8 cellular contexts compared by ENCODE assay signal in the genomic region with DNA sequence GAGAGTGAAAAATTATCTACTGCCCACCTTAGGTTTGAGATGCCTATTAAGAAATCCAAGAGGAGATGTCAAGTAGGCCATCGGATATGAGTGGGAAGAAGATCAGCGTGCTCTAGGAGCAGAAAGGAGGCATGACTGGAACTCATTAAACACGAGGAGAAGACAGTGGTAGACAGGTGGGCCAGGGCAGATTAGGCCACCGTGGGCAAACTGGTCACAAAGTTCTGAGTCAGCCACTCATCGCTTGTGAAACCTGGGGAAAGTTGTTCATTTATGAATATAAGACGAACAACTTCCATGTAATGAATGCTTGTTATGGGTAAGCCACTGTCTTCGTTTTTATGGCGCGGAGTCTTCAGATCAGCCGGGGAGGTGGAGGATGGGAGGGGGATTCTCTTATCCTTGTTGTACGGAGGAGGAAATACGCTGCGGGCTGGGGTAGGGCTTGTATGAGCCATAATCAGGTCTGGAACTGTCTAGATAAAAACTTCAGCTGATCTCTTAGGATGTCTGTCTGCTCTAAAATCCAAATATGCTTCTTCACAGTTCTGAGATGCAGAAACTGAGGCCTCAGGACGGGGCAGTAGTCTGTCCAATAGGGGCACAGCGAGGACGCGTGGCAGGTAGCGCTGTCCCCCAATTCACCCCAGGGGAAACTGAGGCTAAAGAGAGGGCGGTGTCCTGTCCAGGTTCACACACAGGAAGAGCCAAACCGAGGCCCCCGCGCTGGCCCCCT. TPM values are rescaled to one million over a fixed set of nuclear protein-coding genes. Genes with fewer than 3 reads are reported as not detected.
DNase-seq lines count a peak whose midpoint lies in the region; ATAC-seq and TF ChIP-seq lines count a peak whose summit lies in the region.

No MANE protein-coding gene starts in this region.

- H3K4me1 ChIP-seq in adipocyte (ENCODE audit: control insufficient read depth, insufficient read depth, low read length) (peaks cover 19% of the 10 kb centered on the region), left lung (peaks cover 6 to 71% of the 10 kb centered on the region in 2 donors), tibial artery (peaks cover 0 to 34% (median 18%) of the 10 kb centered on the region in 4 donors)

- no peaks in the 10 kb centered on the region for H3K27me3 ChIP-seq in adipocyte (replicated peaks; ENCODE audit: control insufficient read depth, insufficient read depth, low read length)
- no peaks in the 10 kb centered on the region for H3K27me3 ChIP-seq in left lung
- H3K27me3 ChIP-seq in tibial artery: no peaks in the 10 kb centered on the region

- CTCF ChIA-PET in AG04449 (lab: Yijun Ruan, JAX): no interaction called here

- no peaks in the 10 kb centered on the region for H3K9me3 ChIP-seq in adipocyte (ENCODE audit: control insufficient read depth, low read length)
- no peaks in the 10 kb centered on the region for H3K9me3 ChIP-seq in left lung
- H3K9me3 ChIP-seq in tibial artery: no peaks in the 10 kb centered on the region

- ATAC-seq in left lung (no peak), HG03280 (IDR thresholded peaks at IDR 0.05; ENCODE audit: unreplicated experiment) (no peak)

- H3K27ac ChIP-seq in left lung (peak overlapping the region; percentile 91 to 95), tibial artery (peak overlapping the region; percentile 89 to 95)

- POLR2A ChIA-PET in AG04449 (lab: Yijun Ruan, JAX): interaction anchor here (1.5 kb wide), 1 partner anchor 19 kb away, joined by 11 read pairs; a partner anchor contains a TSS

- TF ChIP-seq CTCF in AG04449 (IDR thresholded peaks at IDR 0.05; ENCODE audit: insufficient read depth, low read length, missing control alignments): no peak
- no peak for TF ChIP-seq CTCF in left lung (IDR thresholded peaks at IDR 0.05)
- no peak for TF ChIP-seq CTCF in tibial artery (IDR thresholded peaks at IDR 0.05)

- no peak for DNase-seq in AG04449 (ENCODE audit: low read depth, low spot score)
- DNase-seq in HT-29 (ENCODE audit: low spot score): peak; percentile 13
- DNase-seq in adipocyte (ENCODE audit: low read depth): no peak
- no peak for DNase-seq in left lung
- DNase-seq in tibial artery: no peak
- no peak for DNase-seq in DMS79 treated with DMSO at 0.1 percent for 48 hours (lab: John Stamatoyannopoulos, UW)
- no peak for DNase-seq in GF-D8 (lab: John Stamatoyannopoulos, UW)

- H3K4me3 ChIP-seq in AG04449 (ENCODE audit: low read depth, low read length): peak overlapping the region; percentile 63
- peak overlapping the region; percentile 81 for H3K4me3 ChIP-seq in adipocyte (ENCODE audit: low read length)
- peak overlapping the region; percentile 51 to 58 for H3K4me3 ChIP-seq in left lung
- H3K4me3 ChIP-seq in tibial artery: peak overlapping the region; percentile 60 to 70

- H3K9ac ChIP-seq in adipocyte (ENCODE audit: low read length): peak overlapping the region; percentile 82

- intact Hi-C loops in left lung (cut with DNase I) (no loop called here), tibial artery (cut with DNase I; ENCODE audit: low total_unique reads) (loop anchor here (2.0 kb wide), 1 partner anchor 19 kb away; a partner anchor contains a TSS)

- no peaks in the 10 kb centered on the region for H3K36me3 ChIP-seq in adipocyte (ENCODE audit: control insufficient read depth, insufficient read depth, low read length, severe bottlenecking)
- no peaks in the 10 kb centered on the region for H3K36me3 ChIP-seq in left lung
- H3K36me3 ChIP-seq in tibial artery: no peaks in the 10 kb centered on the region

RNA-seq across cellular contexts. Expression of a gene that starts 1.1 kb away (rescaled TPM):
- total RNA-seq in HT-29 (2014; rRNA removed; shearing (Covaris generic)): 73.7 and 112 TPM in 2 replicates
- 10 to 100 TPM; 35.4 to 36.8 TPM for total RNA-seq in left lung

RNA-seq across cellular contexts. Expression of a gene that starts 18.9 kb away (rescaled TPM):
- 186 and 208 TPM in 2 replicates for total RNA-seq in HT-29 (2014; rRNA removed; shearing (Covaris generic))
- 10 to 100 TPM; 26.4 to 44.6 TPM for total RNA-seq in left lung

RNA-seq across cellular contexts. Expression of a gene that starts 35.8 kb away (rescaled TPM):
- total RNA-seq in HT-29 (2014; rRNA removed; shearing (Covaris generic)): not detected in 2 replicates
- not detected for total RNA-seq in left lung

RNA-seq across cellular contexts. Expression of a gene that starts 57.6 kb away (rescaled TPM):
- not detected in 2 replicates for total RNA-seq in HT-29 (2014; rRNA removed; shearing (Covaris generic))
- total RNA-seq in left lung: not detected
